1 cellular context compared by ENCODE assay signal in genomic region chr19:19776206-19777008, GRCh38.
TF ChIP-seq lines count a peak whose summit lies in the region.

No MANE protein-coding gene starts in this region.

TF ChIP-seq in HEK293, 187 proteins besides CTCF, POLR2A, EP300 and RAD21 (continued from another document):
- TF ChIP-seq KLF1 (tag by site-specific recombination; IDR thresholded peaks at IDR 0.05) (peak; percentile 57; the same call in 1 of the 2 replicates), ZBTB17 (tag by site-specific recombination; IDR thresholded peaks at IDR 0.05) (peak; percentile 93), KLF17 (tag by site-specific recombination; IDR thresholded peaks at IDR 0.05) (peak; percentile 80; the same call in 1 of the 2 replicates), ZNF335 (tag by site-specific recombination; conservative IDR thresholded peaks at IDR 0.05) (peak; percentile 89), ZBTB20 (tag by site-specific recombination; IDR thresholded peaks at IDR 0.05) (peak; percentile 89), KLF16 (tag by site-specific recombination; IDR thresholded peaks at IDR 0.05) (peak; percentile 73; the same call in 1 of the 2 replicates), EGR2 (tag by site-specific recombination; IDR thresholded peaks at IDR 0.05; ENCODE audit: low read depth) (no peak), YY2 (tag by site-specific recombination; IDR thresholded peaks at IDR 0.05) (peak; percentile 88), ZSCAN23 (tag by site-specific recombination; IDR thresholded peaks at IDR 0.05) (no peak), ZNF513 (tag by site-specific recombination; IDR thresholded peaks at IDR 0.05) (no peak), ZNF266 (tag by site-specific recombination; IDR thresholded peaks at IDR 0.05; ENCODE audit: low read depth) (no peak), PRDM10 (tag by site-specific recombination; IDR thresholded peaks at IDR 0.05) (peak; percentile 69; the same call in 1 of the 2 replicates), ZNF629 (tag by site-specific recombination; IDR thresholded peaks at IDR 0.05) (peak; percentile 55), ZNF518A (tag by site-specific recombination; conservative IDR thresholded peaks at IDR 0.05; ENCODE audit: low read depth) (0 out of 2 replicates have a peak, but pooled peaks have one; percentile 16), ZNF280C (tag by site-specific recombination; IDR thresholded peaks at IDR 0.05) (no peak), FEZF1 (tag by site-specific recombination; IDR thresholded peaks at IDR 0.05) (0 out of 2 replicates have a peak, but pooled peaks have one; percentile 9), ZNF654 (tag by site-specific recombination; IDR thresholded peaks at IDR 0.05; ENCODE audit: low read depth) (no peak), IKZF3 (tag by site-specific recombination; IDR thresholded peaks at IDR 0.05) (0 out of 2 replicates have a peak, but pooled peaks have one; percentile 16), ZNF580 (tag by site-specific recombination; IDR thresholded peaks at IDR 0.05) (peak; percentile 98), ZXDB (tag by site-specific recombination; IDR thresholded peaks at IDR 0.05) (peak; percentile 85), ZSCAN30 (tag by site-specific recombination; IDR thresholded peaks at IDR 0.05) (peak; percentile 61; the same call in 1 of the 2 replicates), ZNF133 (tag by site-specific recombination; IDR thresholded peaks at IDR 0.05) (peak; percentile 64), ZNF302 (tag by site-specific recombination; IDR thresholded peaks at IDR 0.05; ENCODE audit: low read depth) (no peak), TRIM28 (IDR thresholded peaks at IDR 0.05; ENCODE audit: borderline replicate concordance, low read length) (peak; percentile 75; the same call in 1 of the 2 replicates), HIC1 (tag by site-specific recombination; IDR thresholded peaks at IDR 0.05) (peak; percentile 84), ZNF76 (tag by site-specific recombination; IDR thresholded peaks at IDR 0.05; ENCODE audit: borderline replicate concordance, low read depth) (peak; percentile 99), ZNF169 (tag by site-specific recombination; IDR thresholded peaks at IDR 0.05) (no peak), SP7 (tag by site-specific recombination; IDR thresholded peaks at IDR 0.05) (peak; percentile 6; the same call in 1 of the 2 replicates), ZFHX2 (tag by site-specific recombination; conservative IDR thresholded peaks at IDR 0.05) (peak; percentile 48), ZNF24 (tag by site-specific recombination; IDR thresholded peaks at IDR 0.05) (peak; percentile 34; the same call in 1 of the 2 replicates)
- TF ChIP-seq, protein P1, sequence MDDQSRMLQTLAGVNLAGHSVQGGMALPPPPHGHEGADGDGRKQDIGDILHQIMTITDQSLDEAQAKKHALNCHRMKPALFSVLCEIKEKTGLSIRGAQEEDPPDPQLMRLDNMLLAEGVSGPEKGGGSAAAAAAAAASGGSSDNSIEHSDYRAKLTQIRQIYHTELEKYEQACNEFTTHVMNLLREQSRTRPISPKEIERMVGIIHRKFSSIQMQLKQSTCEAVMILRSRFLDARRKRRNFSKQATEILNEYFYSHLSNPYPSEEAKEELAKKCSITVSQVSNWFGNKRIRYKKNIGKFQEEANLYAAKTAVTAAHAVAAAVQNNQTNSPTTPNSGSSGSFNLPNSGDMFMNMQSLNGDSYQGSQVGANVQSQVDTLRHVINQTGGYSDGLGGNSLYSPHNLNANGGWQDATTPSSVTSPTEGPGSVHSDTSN (CRISPR knock-in tag; IDR thresholded peaks at IDR 0.05), result 0 out of 2 replicates have a peak, but pooled peaks have one; percentile 41
